Comparison of ENCODE assay signal across 20 cellular contexts in the genomic region with DNA sequence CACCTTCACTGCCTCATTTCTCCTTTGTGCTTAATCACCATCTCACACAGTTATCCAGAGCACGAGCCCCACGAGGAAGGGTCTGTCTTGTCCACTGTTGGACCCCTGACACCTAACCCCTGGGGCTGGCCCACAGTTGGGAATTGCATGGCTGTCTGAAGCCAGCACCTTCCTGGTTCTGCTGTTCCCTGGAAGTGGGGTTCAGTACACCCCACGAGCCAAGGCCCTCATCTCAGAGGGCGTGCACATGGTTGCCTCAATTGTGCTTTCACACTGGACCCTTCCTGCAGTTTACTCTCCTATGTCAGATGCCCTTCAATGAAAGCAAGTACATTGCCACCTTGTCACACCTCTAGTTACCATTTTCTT. TPM values are rescaled to one million over a fixed set of nuclear protein-coding genes. Genes with fewer than 3 reads are reported as not detected.
DNase-seq lines count a peak whose midpoint lies in the region; ATAC-seq and TF ChIP-seq lines count a peak whose summit lies in the region.
"Had no signal": no experiment of that assay in that cellular context is flagged by ENCODE, and none has a peak within 500 bp of the region (broad histone marks: within the 10 kb centered on the region; RNA-seq: fewer than 3 reads in every experiment).

No MANE protein-coding gene starts in this region.

- no peak overlapping the region for H3K4me3 ChIP-seq in RWPE2 (ENCODE audit: severe bottlenecking)
- H3K4me3 ChIP-seq in endodermal cell (ENCODE audit: low read length) = no peak overlapping the region
- no peak overlapping the region for H3K4me3 ChIP-seq in trophoblast cell (ENCODE audit: low read depth, low read length)
- H3K4me3 ChIP-seq: esophagus squamous epithelium, SK-N-MC had no signal

- H3K79me1 ChIP-seq in trophoblast cell (ENCODE audit: low read length) = peaks cover 2% of the 10 kb centered on the region

- H3K27ac ChIP-seq in C4-2B (peak overlapping the region; percentile 40), RWPE2 (ENCODE audit: poor library complexity, severe bottlenecking) (peak overlapping the region; percentile 95), endodermal cell (ENCODE audit: low read depth, low read length) (no peak overlapping the region), trophoblast cell (ENCODE audit: low read depth, low read length) (no peak overlapping the region)
- H3K27ac ChIP-seq: SK-N-MC had no signal

- H2AFZ ChIP-seq in trophoblast cell (ENCODE audit: insufficient read depth, low read length, poor library complexity) = no peak overlapping the region

- WGBS in endodermal cell (ENCODE audit: insufficient coverage in 1 of 2, insufficient read length in 1 of 2), 2 experiments = 95 to 100% methylated on average over 4 of the region's 4 CpGs
- WGBS in trophoblast cell (ENCODE audit: extremely low coverage, insufficient coverage, insufficient read length) = no CpG with 5 or more reads among the region's 4 CpGs

- no peak overlapping the region for H3K23ac ChIP-seq in trophoblast cell (ENCODE audit: low read length)

- H3K36me3 ChIP-seq in RWPE2 (ENCODE audit: low read depth) (no peaks in the 10 kb centered on the region), endodermal cell (ENCODE audit: control insufficient read depth, insufficient read depth, low read length) (no peaks in the 10 kb centered on the region), trophoblast cell (ENCODE audit: control insufficient read depth in 1 of 2, insufficient read depth in 2 of 2, low read length in 2 of 2) (no peaks in the 10 kb centered on the region)
- H3K36me3 ChIP-seq: esophagus squamous epithelium had no signal

- H3K4me2 ChIP-seq in trophoblast cell (ENCODE audit: low read length) = no peak overlapping the region

- H4K91ac ChIP-seq in trophoblast cell (ENCODE audit: low read depth, low read length) = peak overlapping the region; percentile 22

- H4K8ac ChIP-seq in trophoblast cell (ENCODE audit: low read depth, low read length) = no peak overlapping the region

- peaks cover 4% of the 10 kb centered on the region for H3K36me3 Mint-ChIP-seq in endodermal cell (ENCODE audit: low read depth)
- no peaks in the 10 kb centered on the region for H3K36me3 Mint-ChIP-seq in activated naive CD8-positive, alpha-beta T cell treated with anti-CD3 and anti-CD28 coated beads for 36 hours
- peaks cover 9% of the 10 kb centered on the region for H3K36me3 Mint-ChIP-seq in activated T-cell treated with anti-CD3 and anti-CD28 coated beads, Interleukin-2, amount 50 U/mL, for 4 hours (ENCODE audit: insufficient read depth)

- no peak overlapping the region for H2AK5ac ChIP-seq in trophoblast cell (ENCODE audit: low read length)

- H3K9ac ChIP-seq in endodermal cell (ENCODE audit: extremely low read depth, low read length, poor library complexity, severe bottlenecking) (no peak overlapping the region), trophoblast cell (ENCODE audit: low read length) (no peak overlapping the region)

- DNase-seq in RWPE2 (ENCODE audit: low spot score) (no peak), endodermal cell (no peak), trophoblast cell (no peak), NCI-H2171 (lab: John Stamatoyannopoulos, UW) (no peak)
- DNase-seq in activated naive CD8-positive, alpha-beta T cell treated with anti-CD3 and anti-CD28 coated beads for 36 hours = no peak
- DNase-seq in activated CD4-positive, alpha-beta T cell treated with anti-CD3 and anti-CD28 coated beads, Interleukin-2, amount 50 U/mL, for 4 hours = no peak
- DNase-seq in activated T-cell treated with anti-CD3 and anti-CD28 coated beads, Interleukin-2, amount 50 U/mL, for 4 hours = no peak
- DNase-seq: activated CD4-positive, alpha-beta T cell treated with anti-CD3 and anti-CD28 coated beads, Interleukin-2, amount 10 ng/mL, durations not matched to agents 24 days and 14 days; activated T-cell treated with anti-CD3 and anti-CD28 coated beads, Interleukin-2, amount 50 U/mL, for 1 hour; CD8-positive, alpha-beta memory T cell; esophagus squamous epithelium; immature natural killer cell; naive thymus-derived CD8-positive, alpha-beta T cell; NCI-H1048; NCI-H2107; NCI-H526 treated with DMSO at 0.1 percent for 48 hours; stimulated activated naive CD8-positive, alpha-beta T cell treated with anti-CD3 and anti-CD28 coated beads, Interleukin-15, Interleukin-2, amounts not matched to agents 100 U/mL and 50 U/mL, for 24 hours had no signal

- H3K27ac Mint-ChIP-seq in endodermal cell = peak overlapping the region; percentile 39
- H3K27ac Mint-ChIP-seq in activated naive CD8-positive, alpha-beta T cell treated with anti-CD3 and anti-CD28 coated beads for 36 hours = no peak overlapping the region
- H3K27ac Mint-ChIP-seq: activated CD4-positive, alpha-beta T cell treated with anti-CD3 and anti-CD28 coated beads, Interleukin-2, amount 10 ng/mL, durations not matched to agents 24 days and 14 days; activated naive CD4-positive, alpha-beta T cell treated with anti-CD3 and anti-CD28 coated beads, Interleukin-2, amount 50 U/mL, for 24 hours had no signal

- H3K4me1 ChIP-seq in RWPE2 (ENCODE audit: insufficient read depth, poor library complexity, severe bottlenecking) (peaks cover 50% of the 10 kb centered on the region), endodermal cell (ENCODE audit: control insufficient read depth, insufficient read depth, low read length) (peaks cover 3% of the 10 kb centered on the region), trophoblast cell (ENCODE audit: control insufficient read depth in 1 of 2, insufficient read depth in 2 of 2, low read length in 2 of 2) (peaks cover 6 to 11% of the 10 kb centered on the region in 2 experiments)

- H4K12ac ChIP-seq in trophoblast cell (ENCODE audit: low read depth, low read length) = no peak overlapping the region

- H2BK12ac ChIP-seq in trophoblast cell (ENCODE audit: low read length) = no peak overlapping the region

- peaks cover 38% of the 10 kb centered on the region for H3K4me1 Mint-ChIP-seq in endodermal cell
- peaks cover 42% of the 10 kb centered on the region for H3K4me1 Mint-ChIP-seq in activated naive CD8-positive, alpha-beta T cell treated with anti-CD3 and anti-CD28 coated beads for 36 hours
- peaks cover 37% of the 10 kb centered on the region for H3K4me1 Mint-ChIP-seq in activated T-cell treated with anti-CD3 and anti-CD28 coated beads, Interleukin-2, amount 50 U/mL, for 4 hours (ENCODE audit: low read depth)

- H3K9me3 Mint-ChIP-seq in endodermal cell = no peaks in the 10 kb centered on the region
- H3K9me3 Mint-ChIP-seq in activated naive CD8-positive, alpha-beta T cell treated with anti-CD3 and anti-CD28 coated beads for 36 hours = no peaks in the 10 kb centered on the region
- H3K9me3 Mint-ChIP-seq in activated T-cell treated with anti-CD3 and anti-CD28 coated beads, Interleukin-2, amount 50 U/mL, for 4 hours = no peaks in the 10 kb centered on the region
- H3K9me3 Mint-ChIP-seq: activated CD4-positive, alpha-beta T cell treated with anti-CD3 and anti-CD28 coated beads, Interleukin-2, amount 10 ng/mL, durations not matched to agents 24 days and 14 days; activated naive CD4-positive, alpha-beta T cell treated with anti-CD3 and anti-CD28 coated beads, Interleukin-2, amount 50 U/mL, for 24 hours; CD8-positive, alpha-beta memory T cell; immature natural killer cell; naive thymus-derived CD8-positive, alpha-beta T cell had no signal

- no peaks in the 10 kb centered on the region for H3K79me2 ChIP-seq in trophoblast cell (ENCODE audit: control insufficient read depth, insufficient read depth, low read length, poor library complexity)

- ATAC-seq in RWPE2 (ENCODE audit: low read depth) = no peak
- ATAC-seq in activated T-cell treated with anti-CD3 and anti-CD28 coated beads, Interleukin-2, amount 50 U/mL, for 4 hours = no peak
- ATAC-seq: naive thymus-derived CD8-positive, alpha-beta T cell; stimulated activated naive CD8-positive, alpha-beta T cell treated with anti-CD3 and anti-CD28 coated beads, Interleukin-15, Interleukin-2, amounts not matched to agents 100 U/mL and 50 U/mL, for 24 hours had no signal

- no peak overlapping the region for H3K4me3 Mint-ChIP-seq in endodermal cell
- H3K4me3 Mint-ChIP-seq in activated naive CD8-positive, alpha-beta T cell treated with anti-CD3 and anti-CD28 coated beads for 36 hours = no peak overlapping the region
- H3K4me3 Mint-ChIP-seq in activated T-cell treated with anti-CD3 and anti-CD28 coated beads, Interleukin-2, amount 50 U/mL, for 4 hours = no peak overlapping the region
- H3K4me3 Mint-ChIP-seq: activated CD4-positive, alpha-beta T cell treated with anti-CD3 and anti-CD28 coated beads, Interleukin-2, amount 10 ng/mL, durations not matched to agents 24 days and 14 days; activated naive CD4-positive, alpha-beta T cell treated with anti-CD3 and anti-CD28 coated beads, Interleukin-2, amount 50 U/mL, for 24 hours; CD8-positive, alpha-beta memory T cell had no signal

- no peak overlapping the region for H3K18ac ChIP-seq in trophoblast cell (ENCODE audit: low read length)

- H3K14ac ChIP-seq in trophoblast cell (ENCODE audit: low read length) = no peak overlapping the region

- H3K27me3 Mint-ChIP-seq in endodermal cell (ENCODE audit: insufficient read depth) = no peaks in the 10 kb centered on the region
- no peaks in the 10 kb centered on the region for H3K27me3 Mint-ChIP-seq in activated naive CD8-positive, alpha-beta T cell treated with anti-CD3 and anti-CD28 coated beads for 36 hours
- H3K27me3 Mint-ChIP-seq in activated T-cell treated with anti-CD3 and anti-CD28 coated beads, Interleukin-2, amount 50 U/mL, for 4 hours (ENCODE audit: low read depth) = no peaks in the 10 kb centered on the region
- H3K27me3 Mint-ChIP-seq: activated CD4-positive, alpha-beta T cell treated with anti-CD3 and anti-CD28 coated beads, Interleukin-2, amount 10 ng/mL, durations not matched to agents 24 days and 14 days; activated naive CD4-positive, alpha-beta T cell treated with anti-CD3 and anti-CD28 coated beads, Interleukin-2, amount 50 U/mL, for 24 hours; CD8-positive, alpha-beta memory T cell; naive thymus-derived CD8-positive, alpha-beta T cell had no signal

- no peak overlapping the region for H2BK5ac ChIP-seq in trophoblast cell (ENCODE audit: low read depth, low read length, poor library complexity)

- no peaks in the 10 kb centered on the region for H3K9me3 ChIP-seq in RWPE2 (ENCODE audit: severe bottlenecking)
- H3K9me3 ChIP-seq in endodermal cell (ENCODE audit: control insufficient read depth, low read length) = no peaks in the 10 kb centered on the region
- H3K9me3 ChIP-seq in trophoblast cell (ENCODE audit: insufficient read depth, low read depth, low read length) = no peaks in the 10 kb centered on the region
- H3K9me3 ChIP-seq: esophagus squamous epithelium had no signal

- no peak overlapping the region for H2BK120ac ChIP-seq in trophoblast cell (ENCODE audit: insufficient read depth, low read length, poor library complexity)

- H3K27me3 ChIP-seq in RWPE2 (ENCODE audit: insufficient read depth, poor library complexity, severe bottlenecking) (no peaks in the 10 kb centered on the region), endodermal cell (ENCODE audit: control insufficient read depth, insufficient read depth, low read length, poor library complexity, severe bottlenecking) (no peaks in the 10 kb centered on the region), trophoblast cell (ENCODE audit: insufficient read depth, low read length) (no peaks in the 10 kb centered on the region)
- H3K27me3 ChIP-seq: esophagus squamous epithelium had no signal

- H3K4ac ChIP-seq in trophoblast cell (ENCODE audit: low read depth, low read length) = no peak overlapping the region

- TF ChIP-seq CTCF in C4-2B (conservative IDR thresholded peaks at IDR 0.05) (no peak), RWPE2 (IDR thresholded peaks at IDR 0.05; ENCODE audit: poor library complexity, severe bottlenecking) (no peak), endodermal cell (conservative IDR thresholded peaks at IDR 0.05) (no peak)

RNA-seq across cellular contexts. Expression of a gene that starts 30.7 kb away (rescaled TPM):
- total RNA-seq in endodermal cell = 10 to 100 TPM; 25.7 to 27.8 TPM
- 17.7 TPM for polyA plus RNA-seq in endodermal cell (2013, experiment 1 of 2)
- polyA plus RNA-seq in endodermal cell (2013, experiment 2 of 2) = 13.5 TPM
- 15.6 and 17.3 TPM in 2 replicates for polyA plus RNA-seq in trophoblast cell (2013)
- total RNA-seq in activated naive CD8-positive, alpha-beta T cell treated with anti-CD3 and anti-CD28 coated beads for 36 hours = 1 to 10 TPM; 2.2 to 2.7 TPM
- 1 to 10 TPM; 3.0 to 3.3 (median 3.0) TPM for total RNA-seq in activated T-cell treated with anti-CD3 and anti-CD28 coated beads, Interleukin-2, amount 50 U/mL, for 4 hours

RNA-seq across cellular contexts. Expression of a gene that starts 30.8 kb away (rescaled TPM):
- 10 to 100 TPM; 39.4 to 41.8 TPM for total RNA-seq in endodermal cell
- 24.6 TPM for polyA plus RNA-seq in endodermal cell (2013, experiment 1 of 2)
- polyA plus RNA-seq in endodermal cell (2013, experiment 2 of 2) = 23.7 TPM
- 18.1 and 19.7 TPM in 2 replicates for polyA plus RNA-seq in trophoblast cell (2013)
- total RNA-seq in activated naive CD8-positive, alpha-beta T cell treated with anti-CD3 and anti-CD28 coated beads for 36 hours = 10 to 100 TPM; 23.0 to 23.3 TPM
- 10 to 100 TPM; 23.1 to 34.5 (median 29.6) TPM for total RNA-seq in activated T-cell treated with anti-CD3 and anti-CD28 coated beads, Interleukin-2, amount 50 U/mL, for 4 hours

Comparison
In these comparisons a context has a peak if more than half of its experiments do, and no peak if none do; other contexts are left out.
1. H3K27ac ChIP-seq: peak in C4-2B (single experiment) and RWPE2 (single experiment); none in endodermal cell (single experiment) and trophoblast cell (single experiment).
2. RNA of a gene that starts 30.7 kb away (total RNA-seq): 25.7 to 27.8 TPM in endodermal cell; 3.0 to 3.3 TPM in activated T-cell treated with anti-CD3 and anti-CD28 coated beads, Interleukin-2, amount 50 U/mL, for 4 hours and 2.2 to 2.7 TPM in activated naive CD8-positive, alpha-beta T cell treated with anti-CD3 and anti-CD28 coated beads for 36 hours; every median in the first group is over 4 times any median in the second.